ENCODE assay signal across 20 cellular contexts in genomic region chr6:36201612-36202011, GRCh38. TPM values are rescaled to one million over a fixed set of nuclear protein-coding genes. Genes with fewer than 3 reads are reported as not detected.
DNase-seq lines count a peak whose midpoint lies in the region; ATAC-seq and TF ChIP-seq lines count a peak whose summit lies in the region.
"Had no signal": no experiment of that assay in that cellular context is flagged by ENCODE, and none has a peak within 500 bp of the region (broad histone marks: within the 10 kb centered on the region; RNA-seq: fewer than 3 reads in every experiment).

No MANE protein-coding gene starts in this region.

- peaks cover 68 to 89% (median 85%) of the 10 kb centered on the region in 11 experiments for H3K36me3 ChIP-seq in BLaER1 treated with 17β-estradiol and CSF1 and Interleukin-3, amounts not matched to agents 10 nM and 100 nM
- H3K36me3 ChIP-seq in CD4-positive, alpha-beta memory T cell (ENCODE audit: insufficient read depth, low read length) = peaks cover 9% of the 10 kb centered on the region
- peaks cover 0 to 70% (median 32%) of the 10 kb centered on the region in 3 donors for H3K36me3 ChIP-seq in esophagus squamous epithelium

- WGBS in esophagus squamous epithelium, 2 donors = 41 to 50% methylated on average over 3 of the region's 3 CpGs

- TF ChIP-seq POLR2A in esophagus squamous epithelium (IDR thresholded peaks at IDR 0.05) = no peak

- ATAC-seq in HG03571 (IDR thresholded peaks at IDR 0.05; ENCODE audit: unreplicated experiment) = no peak
- ATAC-seq: lower lobe of right lung had no signal

- peak overlapping the region; percentile 44 to 85 (median 69) for H3K4me2 ChIP-seq in BLaER1 treated with 17β-estradiol and CSF1 and Interleukin-3, amounts not matched to agents 10 nM and 100 nM

- H3K4me1 Mint-ChIP-seq in CD4-positive, alpha-beta memory T cell = peaks cover 55 to 90% (median 73%) of the 10 kb centered on the region in 4 donors
- H3K4me1 Mint-ChIP-seq in endothelial cell (ENCODE audit: unreplicated experiment) = peaks cover 34% of the 10 kb centered on the region

- H3K4me3 Mint-ChIP-seq in CD4-positive, alpha-beta memory T cell = peak overlapping the region; percentile 16 to 77 (median 68)
- H3K4me3 Mint-ChIP-seq in endothelial cell (ENCODE audit: unreplicated experiment) = peak overlapping the region; percentile 53
- H3K4me3 Mint-ChIP-seq: activated CD4-positive, alpha-beta memory T cell treated with anti-CD3 and anti-CD28 coated beads, Interleukin-2, amount 10 ng/mL, durations not matched to agents 7 days and 5 days had no signal

- intact Hi-C loops in CD4-positive, alpha-beta memory T cell (cut with micrococcal nuclease) = no loop called here
- intact Hi-C loops in esophagus squamous epithelium (cut with DNase I) = no loop called here

- no peak overlapping the region for H3K9ac ChIP-seq in BLaER1 treated with 17β-estradiol and CSF1 and Interleukin-3, amounts not matched to agents 10 nM and 100 nM

- no peak for TF ChIP-seq CTCF in endothelial cell (IDR thresholded peaks at IDR 0.05; ENCODE audit: unreplicated experiment)
- no peak for TF ChIP-seq CTCF in esophagus squamous epithelium (IDR thresholded peaks at IDR 0.05)

- H3K4me3 ChIP-seq in BLaER1 treated with 17β-estradiol and CSF1 and Interleukin-3, amounts not matched to agents 10 nM and 100 nM = peak overlapping the region in 8 of 10 experiments; percentile 3 to 47 (median 26); a peak in 12 of 20 replicates
- H3K4me3 ChIP-seq in CD4-positive, alpha-beta memory T cell (ENCODE audit: low read length in 2 of 2) = no peak overlapping the region
- H3K4me3 ChIP-seq in esophagus squamous epithelium = no peak overlapping the region
- H3K4me3 ChIP-seq: cardiac muscle cell, lower lobe of right lung, upper lobe of left lung had no signal

- peaks cover 5 to 54% (median 21%) of the 10 kb centered on the region in 11 experiments; a peak in 15 of 22 replicates for H4K20me1 ChIP-seq in BLaER1 treated with 17β-estradiol and CSF1 and Interleukin-3, amounts not matched to agents 10 nM and 100 nM

- H3K9me3 ChIP-seq in BLaER1 treated with 17β-estradiol and CSF1 and Interleukin-3, amounts not matched to agents 10 nM and 100 nM (replicated peaks in 1 of 11) = peaks cover 5 to 72% (median 66%) of the 10 kb centered on the region in 11 experiments; a peak in 21 of 22 replicates
- no peaks in the 10 kb centered on the region for H3K9me3 ChIP-seq in CD4-positive, alpha-beta memory T cell (ENCODE audit: control insufficient read depth in 1 of 2, low read length in 2 of 2)
- H3K9me3 ChIP-seq in esophagus squamous epithelium = no peaks in the 10 kb centered on the region
- H3K9me3 ChIP-seq: lower lobe of right lung, upper lobe of left lung had no signal

- DNase-seq in CD4-positive, alpha-beta memory T cell = peak in 4 of 5 donors; percentile 11 to 29 (median 27)
- peak; percentile 13 for DNase-seq in RPMI8226
- no peak for DNase-seq in endothelial cell (ENCODE audit: low spot score)
- no peak for DNase-seq in activated CD4-positive, alpha-beta T cell treated with anti-CD3 and anti-CD28 coated beads for 48 hours
- no peak for DNase-seq in esophagus squamous epithelium (lab: John Stamatoyannopoulos, UW)
- DNase-seq: activated CD4-positive, alpha-beta memory T cell treated with anti-CD3 and anti-CD28 coated beads, Interleukin-2, amount 10 ng/mL, durations not matched to agents 7 days and 5 days; activated T-cell treated with anti-CD3 and anti-CD28 coated beads, Interleukin-2, amount 50 U/mL, for 48 hours; amniotic stem cell; Calu3; erythroblast; foreskin melanocyte; hypothalamus; lower lobe of right lung; NCI-H2107; NCI-H526; stimulated activated CD4-positive, alpha-beta T cell treated with anti-CD3 and anti-CD28 coated beads, Interleukin-4, amount 100 ng/mL, for 4 hours; upper lobe of left lung had no signal

- CTCF ChIA-PET in CD4-positive, alpha-beta memory T cell (lab: Charles Lee; ENCODE audit: partially characterized antibody) = no interaction called here

- peak overlapping the region; percentile 63 to 91 (median 78) for H3K27ac Mint-ChIP-seq in CD4-positive, alpha-beta memory T cell
- no peak overlapping the region for H3K27ac Mint-ChIP-seq in endothelial cell (ENCODE audit: unreplicated experiment)
- H3K27ac Mint-ChIP-seq: activated CD4-positive, alpha-beta memory T cell treated with anti-CD3 and anti-CD28 coated beads, Interleukin-2, amount 10 ng/mL, durations not matched to agents 7 days and 5 days had no signal

- no peaks in the 10 kb centered on the region for H3K27me3 Mint-ChIP-seq in CD4-positive, alpha-beta memory T cell
- H3K27me3 Mint-ChIP-seq in endothelial cell (ENCODE audit: unreplicated experiment) = peaks cover 5% of the 10 kb centered on the region

- POLR2A ChIA-PET in CD4-positive, alpha-beta memory T cell (lab: Charles Lee; ENCODE audit: partially characterized antibody) = interaction anchor here (1.1 kb wide), 1 partner anchor 57 kb away, joined by 3 read pairs; no protein-coding TSS in a partner anchor

- peaks cover 38 to 54% (median 43%) of the 10 kb centered on the region in 10 experiments for H3K4me1 ChIP-seq in BLaER1 treated with 17β-estradiol and CSF1 and Interleukin-3, amounts not matched to agents 10 nM and 100 nM
- peaks cover 67% of the 10 kb centered on the region for H3K4me1 ChIP-seq in CD4-positive, alpha-beta memory T cell (ENCODE audit: insufficient read depth, low read length)
- H3K4me1 ChIP-seq in esophagus squamous epithelium = peaks cover 11 to 60% (median 18%) of the 10 kb centered on the region in 3 donors

- no peak overlapping the region; a peak in 1 of 22 replicates for H3K27ac ChIP-seq in BLaER1 treated with 17β-estradiol and CSF1 and Interleukin-3, amounts not matched to agents 10 nM and 100 nM
- no peak overlapping the region for H3K27ac ChIP-seq in CD4-positive, alpha-beta memory T cell (ENCODE audit: low read depth, low read length)
- no peak overlapping the region for H3K27ac ChIP-seq in esophagus squamous epithelium
- H3K27ac ChIP-seq: cardiac muscle cell, lower lobe of right lung, upper lobe of left lung had no signal

- H3K27me3 ChIP-seq in BLaER1 treated with 17β-estradiol and CSF1 and Interleukin-3, amounts not matched to agents 10 nM and 100 nM = no peaks in the 10 kb centered on the region
- H3K27me3 ChIP-seq in CD4-positive, alpha-beta memory T cell (ENCODE audit: insufficient read depth, low read length) = no peaks in the 10 kb centered on the region
- H3K27me3 ChIP-seq in esophagus squamous epithelium = no peaks in the 10 kb centered on the region
- H3K27me3 ChIP-seq: cardiac muscle cell, upper lobe of left lung had no signal

- no peaks in the 10 kb centered on the region for H3K9me3 Mint-ChIP-seq in CD4-positive, alpha-beta memory T cell
- no peaks in the 10 kb centered on the region for H3K9me3 Mint-ChIP-seq in endothelial cell (ENCODE audit: unreplicated experiment)

- H3K36me3 Mint-ChIP-seq in CD4-positive, alpha-beta memory T cell = peaks cover 41 to 46% of the 10 kb centered on the region in 2 donors
- peaks cover 64% of the 10 kb centered on the region for H3K36me3 Mint-ChIP-seq in endothelial cell (ENCODE audit: low read depth, unreplicated experiment)

RNA-seq across cellular contexts. Expression of gene BRPF3, which starts 5.1 kb away (rescaled TPM):
- total RNA-seq in CD4-positive, alpha-beta memory T cell = 10 to 100 TPM; 36.2 to 36.7 TPM
- 1 to 10 TPM; 1.8 to 7.9 TPM for polyA plus RNA-seq in CD4-positive, alpha-beta memory T cell
- total RNA-seq in endothelial cell (ENCODE audit: unreplicated experiment) = 37.6 TPM
- 10 to 100 TPM in 2 of 4 donors, 1 to 10 TPM in 2; 6.3 to 16.8 (median 9.9) TPM for total RNA-seq in esophagus squamous epithelium

Comparison
In these comparisons a context has a peak if more than half of its experiments do, and no peak if none do; other contexts are left out.
1. H3K4me3 ChIP-seq: peak in BLaER1 treated with 17β-estradiol and CSF1 and Interleukin-3, amounts not matched to agents 10 nM and 100 nM (8 of 10); none in CD4-positive, alpha-beta memory T cell (0 of 2) and esophagus squamous epithelium (0 of 4).
2. DNase-seq: peak in CD4-positive, alpha-beta memory T cell (4 of 5) and RPMI8226 (single experiment); none in endothelial cell (single experiment), activated CD4-positive, alpha-beta T cell treated with anti-CD3 and anti-CD28 coated beads for 48 hours (single experiment) and esophagus squamous epithelium (single experiment).